Comparison of ENCODE assay signal across 23 cellular contexts in the genomic region with DNA sequence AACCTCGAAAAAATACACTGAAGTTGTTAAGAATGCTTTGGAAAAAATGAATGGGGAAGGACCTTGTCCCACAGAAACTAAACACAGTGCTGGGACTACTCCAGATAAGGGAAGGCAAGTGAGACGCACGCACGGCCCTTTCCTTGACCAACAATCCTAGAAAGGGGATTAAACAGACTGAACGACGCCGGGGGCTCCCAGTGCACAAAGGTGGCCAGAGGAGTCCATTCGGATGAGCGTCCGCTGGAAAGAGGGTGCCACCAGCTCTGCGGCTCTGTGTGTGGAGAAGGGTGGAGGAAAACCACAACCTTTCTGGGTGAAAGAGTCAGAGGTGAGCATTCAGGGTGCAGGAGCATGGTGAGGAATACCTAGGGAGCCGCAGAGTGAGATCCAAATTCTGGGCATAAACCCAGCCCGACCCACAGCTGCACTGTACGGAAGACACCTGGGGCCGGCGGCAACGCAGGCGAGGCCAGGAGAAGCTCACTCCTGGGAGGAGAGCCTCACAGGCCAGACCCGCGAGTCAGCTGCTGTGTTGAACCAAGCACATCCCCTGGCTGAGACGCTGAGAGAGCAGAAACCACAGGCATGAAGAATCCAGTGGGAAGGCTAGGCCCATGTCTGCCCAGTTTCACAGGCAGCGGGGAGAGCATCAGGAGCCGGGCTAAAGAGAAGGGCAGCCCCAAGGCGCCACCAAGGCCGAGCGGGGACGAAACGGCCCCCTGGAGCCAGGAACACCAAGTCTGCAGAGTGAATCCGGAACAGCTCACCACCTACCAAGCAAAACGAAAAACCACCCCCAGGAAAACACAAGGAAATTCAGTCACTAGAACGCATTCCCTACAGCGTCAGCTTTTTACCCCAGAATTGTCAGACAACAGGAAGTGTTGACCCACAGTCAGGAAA.
"Had no signal": no experiment of that assay in that cellular context is flagged by ENCODE, and none has a peak within 500 bp of the region (broad histone marks: within the 10 kb centered on the region; RNA-seq: fewer than 3 reads in every experiment).

No MANE protein-coding gene starts in this region.

- H3K4me3 ChIP-seq: adrenal gland, ascending aorta, heart left ventricle, smooth muscle cell, testis, uterus had no signal

- ATAC-seq: activated CD8-positive, alpha-beta memory T cell treated with anti-CD3 and anti-CD28 coated beads, Interleukin-2, amount 10 ng/mL, durations not matched to agents 7 days and 5 days; activated CD8-positive, alpha-beta T cell treated with anti-CD3 and anti-CD28 coated beads for 36 hours; heart left ventricle; left lobe of liver; natural killer cell treated with Interleukin-12 subunit alpha and Interleukin-12 subunit beta and Interleukin-15 and Interleukin-18, amount 100 ng/mL, for 72 hours; sciatic nerve had no signal

- H3K4me2 ChIP-seq: smooth muscle cell had no signal

- FAIRE-seq: bronchial epithelial cell, islet of Langerhans had no signal

- H3K36me3 ChIP-seq: adrenal gland, ascending aorta, heart left ventricle, uterus had no signal

- H3K27ac ChIP-seq: adrenal gland, ascending aorta, heart left ventricle, testis, uterus had no signal

- H3K4me1 ChIP-seq: adrenal gland, ascending aorta, testis, uterus had no signal

- H3K9me3 ChIP-seq: adrenal gland, ascending aorta, testis, uterus had no signal

- DNase-seq: activated CD4-positive, alpha-beta T cell treated with anti-CD3 and anti-CD28 coated beads for 48 hours; activated CD8-positive, alpha-beta memory T cell treated with anti-CD3 and anti-CD28 coated beads, Interleukin-2, amount 10 ng/mL, durations not matched to agents 7 days and 5 days; activated CD8-positive, alpha-beta T cell treated with anti-CD3 and anti-CD28 coated beads for 36 hours; activated effector memory CD4-positive, alpha-beta T cell treated with anti-CD3 and anti-CD28 coated beads, Interleukin-2, amount 50 U/mL, for 16 hours; activated naive CD4-positive, alpha-beta T cell treated with anti-CD3 and anti-CD28 coated beads, Interleukin-2, amount 10 ng/mL, durations not matched to agents 7 days and 5 days; activated T-cell treated with anti-CD3 and anti-CD28 coated beads for 4 hours; adrenal gland; cortex of kidney; nucleus accumbens; stimulated activated CD4-positive, alpha-beta T cell treated with anti-CD3 and anti-CD28 coated beads, Interleukin-15, amount 100 ng/mL, for 24 hours; stimulated activated CD8-positive, alpha-beta memory T cell treated with anti-CD3 and anti-CD28 coated beads, Interleukin-4, amount 100 ng/mL, for 48 hours; stimulated activated naive CD4-positive, alpha-beta T cell; testis; trophoblast cell; uterus had no signal

- H3K27me3 ChIP-seq: ascending aorta, testis, uterus had no signal
